Comparison of ENCODE assay signal across 18 cellular contexts in genomic region chr21:41974752-41975053, GRCh38. TPM values are rescaled to one million over a fixed set of nuclear protein-coding genes. Genes with fewer than 3 reads are reported as not detected.
DNase-seq lines count a peak whose midpoint lies in the region; ATAC-seq lines count a peak whose summit lies in the region.
"Had no signal": no experiment of that assay in that cellular context is flagged by ENCODE, and none has a peak within 500 bp of the region (broad histone marks: within the 10 kb centered on the region; RNA-seq: fewer than 3 reads in every experiment).

No MANE protein-coding gene starts in this region.

- intact Hi-C loops in left colon (cut with DNase I, micrococcal nuclease), result no loop called here

- peak overlapping the region; percentile 72 for H3K4me2 ChIP-seq in BLaER1
- H3K4me2 ChIP-seq: PC-9 had no signal

- no peak overlapping the region for H3K4me3 ChIP-seq in BLaER1
- H3K4me3 ChIP-seq: K562, PC-9 had no signal

- peak overlapping the region; percentile 75 for H3K27ac ChIP-seq in BLaER1
- peak overlapping the region; percentile 55 for H3K27ac ChIP-seq in KOPT-K1 (ENCODE audit: low read depth, low read length, poor library complexity, severe bottlenecking)
- H3K27ac ChIP-seq: C4-2B, PC-9 had no signal

- H3K9me3 ChIP-seq in BLaER1 (peaks cover 31% of the 10 kb centered on the region), KOPT-K1 (ENCODE audit: insufficient read depth, low read length, poor library complexity, severe bottlenecking) (peaks cover 19% of the 10 kb centered on the region)

- ATAC-seq in GM19397 (IDR thresholded peaks at IDR 0.05; ENCODE audit: unreplicated experiment) (no peak), left colon (no peak)

- H4K20me1 ChIP-seq in BLaER1, result no peaks in the 10 kb centered on the region

- H3K4me1 Mint-ChIP-seq in activated CD4-positive, alpha-beta T cell treated with anti-CD3 and anti-CD28 coated beads, Interleukin-2, amount 10 ng/mL, durations not matched to agents 7 days and 5 days, result peaks cover 18% of the 10 kb centered on the region

- peaks cover 8% of the 10 kb centered on the region for H3K9me3 Mint-ChIP-seq in activated CD4-positive, alpha-beta T cell treated with anti-CD3 and anti-CD28 coated beads, Interleukin-2, amount 10 ng/mL, durations not matched to agents 7 days and 5 days

- H3K9ac ChIP-seq in BLaER1, result no peak overlapping the region

- DNase-seq in activated CD4-positive, alpha-beta T cell treated with anti-CD3 and anti-CD28 coated beads, Interleukin-2, amount 10 ng/mL, durations not matched to agents 7 days and 5 days, result no peak
- DNase-seq in activated CD4-positive, alpha-beta T cell treated with anti-CD3 and anti-CD28 coated beads, Interleukin-2, amount 50 U/mL, for 1 hour, result no peak
- DNase-seq in mesenteric fat pad (ENCODE audit: low spot score) (peak; percentile 55), pons (ENCODE audit: low spot score) (no peak), left colon (no peak)
- DNase-seq: Calu3; DMS79 treated with DMSO at 0.1 percent for 48 hours; GDM1; HFFc6; NCI-H1092; NCI-H69; NK-92 treated with Interleukin-12 subunit alpha and Interleukin-12 subunit beta, amount 100 ng/mL, for 24 hours; PC-9 had no signal

- H3K27ac Mint-ChIP-seq in activated CD4-positive, alpha-beta T cell treated with anti-CD3 and anti-CD28 coated beads, Interleukin-2, amount 10 ng/mL, durations not matched to agents 7 days and 5 days, result peak overlapping the region; percentile 48
- H3K27ac Mint-ChIP-seq: HFFc6 had no signal

- H3K36me3 ChIP-seq in BLaER1, result no peaks in the 10 kb centered on the region
- H3K36me3 ChIP-seq in KOPT-K1 (ENCODE audit: insufficient read depth, low read length), result no peaks in the 10 kb centered on the region

- no peaks in the 10 kb centered on the region for H3K27me3 ChIP-seq in BLaER1

- no peaks in the 10 kb centered on the region for H3K27me3 Mint-ChIP-seq in activated CD4-positive, alpha-beta T cell treated with anti-CD3 and anti-CD28 coated beads, Interleukin-2, amount 10 ng/mL, durations not matched to agents 7 days and 5 days

- H3K4me1 ChIP-seq in BLaER1, result peaks cover 29% of the 10 kb centered on the region

- CTCF ChIA-PET in activated CD4-positive, alpha-beta T cell treated with anti-CD3 and anti-CD28 coated beads, Interleukin-2, amount 10 ng/mL, durations not matched to agents 7 days and 5 days (lab: Charles Lee), result no interaction called here

- POLR2A ChIA-PET in activated CD4-positive, alpha-beta T cell treated with anti-CD3 and anti-CD28 coated beads, Interleukin-2, amount 10 ng/mL, durations not matched to agents 7 days and 5 days (lab: Charles Lee), result no interaction called here

- H3K36me3 Mint-ChIP-seq in activated CD4-positive, alpha-beta T cell treated with anti-CD3 and anti-CD28 coated beads, Interleukin-2, amount 10 ng/mL, durations not matched to agents 7 days and 5 days (ENCODE audit: low read depth), result peaks cover 4% of the 10 kb centered on the region

- no peak overlapping the region for H3K4me3 Mint-ChIP-seq in activated CD4-positive, alpha-beta T cell treated with anti-CD3 and anti-CD28 coated beads, Interleukin-2, amount 10 ng/mL, durations not matched to agents 7 days and 5 days
- H3K4me3 Mint-ChIP-seq: HFFc6 had no signal

RNA-seq across cellular contexts. Expression of gene C2CD2, which starts 20.9 kb away (rescaled TPM):
- 1 to 10 TPM; 7.0 to 8.8 TPM for total RNA-seq in activated CD4-positive, alpha-beta T cell treated with anti-CD3 and anti-CD28 coated beads, Interleukin-2, amount 10 ng/mL, durations not matched to agents 7 days and 5 days
- total RNA-seq in mesenteric fat pad (125 TPM), left colon (10 to 100 TPM; 13.5 to 17.7 TPM)

RNA-seq across cellular contexts. Expression of gene ZBTB21, which starts 35.5 kb away (rescaled TPM):
- total RNA-seq in activated CD4-positive, alpha-beta T cell treated with anti-CD3 and anti-CD28 coated beads, Interleukin-2, amount 10 ng/mL, durations not matched to agents 7 days and 5 days, result 10 to 100 TPM; 22.1 to 22.6 TPM
- total RNA-seq in mesenteric fat pad (19.8 TPM), left colon (10 to 100 TPM; 15.1 to 15.2 TPM)
